12 cellular contexts compared by ENCODE assay signal in the genomic region with DNA sequence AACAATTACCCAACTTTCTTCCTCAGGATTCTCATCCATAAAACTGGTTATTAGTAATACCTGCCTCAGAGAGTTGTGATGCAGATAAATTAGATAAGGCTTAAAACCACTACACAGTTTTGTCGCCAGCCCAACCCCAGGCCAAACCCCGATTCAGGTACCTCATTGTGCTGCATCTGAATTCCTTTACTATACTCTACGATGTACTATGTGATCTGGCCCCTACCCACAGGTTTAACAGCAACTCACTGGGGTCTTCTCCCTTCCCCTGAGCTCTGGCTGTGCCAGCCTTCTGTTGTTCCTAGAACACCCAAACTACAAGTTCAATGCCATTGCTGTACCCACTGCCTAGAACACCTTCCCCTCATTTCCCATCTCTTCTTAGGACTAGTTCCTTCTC.
DNase-seq lines count a peak whose midpoint lies in the region; ATAC-seq, FAIRE-seq and TF ChIP-seq lines count a peak whose summit lies in the region.
"Had no signal": no experiment of that assay in that cellular context is flagged by ENCODE, and none has a peak within 500 bp of the region (broad histone marks: within the 10 kb centered on the region; RNA-seq: fewer than 3 reads in every experiment).

No MANE protein-coding gene starts in this region.

- no peak for FAIRE-seq in GM12878 (lab: Jason Lieb, UNC)

- WGBS in GM12878 (ENCODE audit: insufficient coverage, insufficient replicate concordance, low lambda C conversion rate, missing lambda C conversion rate) = 56% methylated on average over 3 of the region's 3 CpGs
- no CpG with 5 or more reads among the region's 3 CpGs for WGBS in trophoblast cell (ENCODE audit: extremely low coverage, insufficient coverage, insufficient read length)

- H3K27me3 ChIP-seq in OCI-LY1 (ENCODE audit: insufficient read depth, low read length) (no peaks in the 10 kb centered on the region), GM12878 (replicated peaks in 1 of 2; ENCODE audit: control insufficient read depth in 2 of 2, insufficient read depth in 2 of 2, low read length in 1 of 2) (no peaks in the 10 kb centered on the region), trophoblast cell (ENCODE audit: insufficient read depth, low read length) (no peaks in the 10 kb centered on the region)

- H3K36me3 ChIP-seq in OCI-LY1 (ENCODE audit: insufficient read depth, low read length) (no peaks in the 10 kb centered on the region), GM12878 (ENCODE audit: control insufficient read depth in 2 of 2, insufficient read depth in 2 of 2, low read length in 1 of 2) (no peaks in the 10 kb centered on the region), trophoblast cell (ENCODE audit: control insufficient read depth in 1 of 2, insufficient read depth in 2 of 2, low read length in 2 of 2) (no peaks in the 10 kb centered on the region)

- no peak overlapping the region for H2BK12ac ChIP-seq in trophoblast cell (ENCODE audit: low read length)

- H3K27me3 Mint-ChIP-seq in activated T-cell treated with anti-CD3 and anti-CD28 coated beads, Interleukin-2, amount 50 U/mL, for 4 hours (ENCODE audit: low read depth) = no peaks in the 10 kb centered on the region
- no peaks in the 10 kb centered on the region for H3K27me3 Mint-ChIP-seq in stimulated activated naive CD8-positive, alpha-beta T cell treated with anti-CD3 and anti-CD28 coated beads, Interleukin-15, amount 100 ng/mL, for 72 hours
- H3K27me3 Mint-ChIP-seq in chondrocyte (ENCODE audit: low read depth) = no peaks in the 10 kb centered on the region
- H3K27me3 Mint-ChIP-seq: type B pancreatic cell had no signal

- H2AFZ ChIP-seq in OCI-LY1 (ENCODE audit: low read length) (no peak overlapping the region), GM12878 (ENCODE audit: control insufficient read depth, low read depth, low read length) (peak overlapping the region; percentile 13), trophoblast cell (ENCODE audit: insufficient read depth, low read length, poor library complexity) (no peak overlapping the region)

- no peak overlapping the region for H3K18ac ChIP-seq in trophoblast cell (ENCODE audit: low read length)

- H3K23ac ChIP-seq in trophoblast cell (ENCODE audit: low read length) = no peak overlapping the region

- peaks cover 13% of the 10 kb centered on the region for H3K36me3 Mint-ChIP-seq in activated T-cell treated with anti-CD3 and anti-CD28 coated beads, Interleukin-2, amount 50 U/mL, for 4 hours (ENCODE audit: insufficient read depth)
- H3K36me3 Mint-ChIP-seq in chondrocyte (ENCODE audit: low read depth) = peaks cover 3% of the 10 kb centered on the region

- in situ Hi-C loops in GM12878 (cut with MboI) = no loop called here

- H3K27ac ChIP-seq in OCI-LY1 (ENCODE audit: low read depth, low read length, poor library complexity, severe bottlenecking) (peak overlapping the region; percentile 77), GM12878 (ENCODE audit: control insufficient read depth, insufficient read depth) (peak overlapping the region; percentile 99), trophoblast cell (ENCODE audit: low read depth, low read length) (no peak overlapping the region)

- no peak for TF ChIP-seq POLR2A in GM12878 (IDR thresholded peaks at IDR 0.05; ENCODE audit: low read depth, low read length)

- H2AK5ac ChIP-seq in trophoblast cell (ENCODE audit: low read length) = no peak overlapping the region

- RAD21 ChIA-PET in GM12878 (lab: Charles Lee; ENCODE audit: unreplicated experiment) = interaction anchor here (0.8 to 5.3 kb wide), 28 partner anchors 14 to 280 kb away, joined by 3 to 59 read pairs (median 5); partner anchors contain the start of gene MYO5A

- peak overlapping the region; percentile 46 for H3K4me3 Mint-ChIP-seq in activated T-cell treated with anti-CD3 and anti-CD28 coated beads, Interleukin-2, amount 50 U/mL, for 4 hours
- H3K4me3 Mint-ChIP-seq in stimulated activated naive CD8-positive, alpha-beta T cell treated with anti-CD3 and anti-CD28 coated beads, Interleukin-15, amount 100 ng/mL, for 72 hours = no peak overlapping the region
- H3K4me3 Mint-ChIP-seq in chondrocyte (ENCODE audit: unreplicated experiment) = no peak overlapping the region
- H3K4me3 Mint-ChIP-seq: type B pancreatic cell had no signal

- H3K4me1 ChIP-seq in OCI-LY1 (ENCODE audit: insufficient read depth, low read length, severe bottlenecking) = peaks cover 45% of the 10 kb centered on the region
- peaks cover 47% of the 10 kb centered on the region for H3K4me1 ChIP-seq in GM12878 (ENCODE audit: control insufficient read depth, insufficient read depth, low read length)
- no peaks in the 10 kb centered on the region for H3K4me1 ChIP-seq in trophoblast cell (ENCODE audit: control insufficient read depth in 1 of 2, insufficient read depth in 2 of 2, low read length in 2 of 2)

- no peaks in the 10 kb centered on the region for H3K79me1 ChIP-seq in trophoblast cell (ENCODE audit: low read length)

- H3K9me2 ChIP-seq in OCI-LY1 (ENCODE audit: low read depth, low read length) = no peaks in the 10 kb centered on the region

- no peaks in the 10 kb centered on the region for H3K9me3 ChIP-seq in OCI-LY1 (ENCODE audit: low read length)
- peaks cover 4% of the 10 kb centered on the region; the same call in 2 of the 3 replicates for H3K9me3 ChIP-seq in GM12878 (replicated peaks; ENCODE audit: control insufficient read depth, insufficient read depth, low read length)
- no peaks in the 10 kb centered on the region for H3K9me3 ChIP-seq in trophoblast cell (ENCODE audit: insufficient read depth, low read depth, low read length)

- TF ChIP-seq RAD21 in GM12878 (IDR thresholded peaks at IDR 0.05; ENCODE audit: insufficient read depth, low read depth, low read length) = no peak

- H3K9me3 Mint-ChIP-seq in activated T-cell treated with anti-CD3 and anti-CD28 coated beads, Interleukin-2, amount 50 U/mL, for 4 hours = peaks cover 12% of the 10 kb centered on the region
- no peaks in the 10 kb centered on the region for H3K9me3 Mint-ChIP-seq in stimulated activated naive CD8-positive, alpha-beta T cell treated with anti-CD3 and anti-CD28 coated beads, Interleukin-15, amount 100 ng/mL, for 72 hours
- peaks cover 11% of the 10 kb centered on the region for H3K9me3 Mint-ChIP-seq in chondrocyte (ENCODE audit: low read depth)
- H3K9me3 Mint-ChIP-seq: type B pancreatic cell had no signal

- CTCF ChIA-PET in GM12878 (lab: Yijun Ruan, JAX) = interaction anchor here (0.7 to 5.5 kb wide), 23 partner anchors 18 to 444 kb away, joined by 3 to 98 read pairs (median 5); partner anchors contain the start of gene MYO5A

- peak overlapping the region; percentile 39 to 90 for H3K27ac Mint-ChIP-seq in stimulated activated naive CD8-positive, alpha-beta T cell treated with anti-CD3 and anti-CD28 coated beads, Interleukin-15, amount 100 ng/mL, for 72 hours
- no peak overlapping the region for H3K27ac Mint-ChIP-seq in chondrocyte (ENCODE audit: unreplicated experiment)
- H3K27ac Mint-ChIP-seq: type B pancreatic cell had no signal

- TF ChIP-seq CTCF in OCI-LY1 (IDR thresholded peaks at IDR 0.05; ENCODE audit: low read length) (no peak), GM12878 (IDR thresholded peaks at IDR 0.05 in 2 of 3, conservative IDR thresholded peaks at IDR 0.05 in 1 of 3; ENCODE audit: control insufficient read depth in 2 of 3, extremely low read depth in 1 of 3, insufficient read depth in 1 of 3, low read depth in 3 of 3, low read length in 3 of 3) (no peak), chondrocyte (IDR thresholded peaks at IDR 0.05) (no peak)

- H3K9ac ChIP-seq in OCI-LY1 (ENCODE audit: low read length) (no peak overlapping the region), GM12878 (ENCODE audit: control insufficient read depth, insufficient read depth, low read length) (peak overlapping the region; percentile 62), trophoblast cell (ENCODE audit: low read length) (no peak overlapping the region)

- peaks cover 41% of the 10 kb centered on the region for H3K4me1 Mint-ChIP-seq in activated T-cell treated with anti-CD3 and anti-CD28 coated beads, Interleukin-2, amount 50 U/mL, for 4 hours (ENCODE audit: low read depth)
- peaks cover 37% of the 10 kb centered on the region for H3K4me1 Mint-ChIP-seq in stimulated activated naive CD8-positive, alpha-beta T cell treated with anti-CD3 and anti-CD28 coated beads, Interleukin-15, amount 100 ng/mL, for 72 hours
- H3K4me1 Mint-ChIP-seq in chondrocyte (ENCODE audit: low read depth) = peaks cover 12% of the 10 kb centered on the region

- no peak overlapping the region for H4K91ac ChIP-seq in trophoblast cell (ENCODE audit: low read depth, low read length)

- DNase-seq in activated T-cell treated with anti-CD3 and anti-CD28 coated beads, Interleukin-2, amount 50 U/mL, for 4 hours = no peak
- no peak for DNase-seq in activated T-cell treated with anti-CD3 and anti-CD28 coated beads, Interleukin-2, amount 50 U/mL, for 1 hour
- DNase-seq in GM12878 (ENCODE audit: low read depth, low spot score) (no peak), trophoblast cell (no peak), chondrocyte (ENCODE audit: low spot score) (no peak)
- no peak for DNase-seq in stimulated activated naive CD8-positive, alpha-beta T cell treated with anti-CD3 and anti-CD28 coated beads, Interleukin-15, amount 100 ng/mL, for 72 hours
- DNase-seq in stimulated activated naive CD4-positive, alpha-beta T cell treated with Interleukin-2 at 50 U/mL for 16 hours (lab: John Stamatoyannopoulos, UW) = no peak
- DNase-seq: DMS 273 treated with DMSO at 0.1 percent for 48 hours had no signal

- H3K4me3 ChIP-seq in OCI-LY1 (ENCODE audit: low read depth, low read length, poor library complexity, severe bottlenecking) (no peak overlapping the region), GM12878 (peak overlapping the region; percentile 13; the same call in 1 of the 2 replicates), trophoblast cell (ENCODE audit: low read depth, low read length) (no peak overlapping the region)

- H4K20me1 ChIP-seq in OCI-LY1 (ENCODE audit: insufficient read depth, low read length) (no peaks in the 10 kb centered on the region), GM12878 (ENCODE audit: control insufficient read depth, insufficient read depth) (no peaks in the 10 kb centered on the region)

- H3K4ac ChIP-seq in trophoblast cell (ENCODE audit: low read depth, low read length) = no peak overlapping the region

- H3K4me2 ChIP-seq in OCI-LY1 (ENCODE audit: low read length) (0 out of 2 replicates have a peak overlapping the region, but pooled peaks have one; percentile 12), GM12878 (ENCODE audit: control insufficient read depth, insufficient read depth) (peak overlapping the region; percentile 83), trophoblast cell (ENCODE audit: low read length) (no peak overlapping the region)

- no peak overlapping the region for H2BK5ac ChIP-seq in trophoblast cell (ENCODE audit: low read depth, low read length, poor library complexity)

- no peak overlapping the region for H3K14ac ChIP-seq in trophoblast cell (ENCODE audit: low read length)

- POLR2A ChIA-PET in GM12878 (lab: Charles Lee) = interaction anchor here (0.7 to 1.4 kb wide), 2 partner anchors 132 to 202 kb away, joined by 4 read pairs; no protein-coding TSS in a partner anchor

- no peak for TF ChIP-seq EP300 in GM12878 (IDR thresholded peaks at IDR 0.05; ENCODE audit: borderline replicate concordance in 1 of 2, control insufficient read depth in 1 of 2, low read depth in 2 of 2, low read length in 2 of 2)

- ATAC-seq in activated T-cell treated with anti-CD3 and anti-CD28 coated beads, Interleukin-2, amount 50 U/mL, for 4 hours = no peak
- peak; percentile 9 for ATAC-seq in GM12878
- peak; percentile 1 for ATAC-seq in stimulated activated naive CD8-positive, alpha-beta T cell treated with anti-CD3 and anti-CD28 coated beads, Interleukin-15, amount 100 ng/mL, for 72 hours
- ATAC-seq: Right ventricle myocardium inferior, sciatic nerve had no signal

- no peak overlapping the region for H4K12ac ChIP-seq in trophoblast cell (ENCODE audit: low read depth, low read length)

- H3F3A ChIP-seq in OCI-LY1 (ENCODE audit: insufficient read depth, low read length) = no peaks in the 10 kb centered on the region

- H3K79me2 ChIP-seq in OCI-LY1 (ENCODE audit: insufficient read depth, low read length) (peaks cover 19% of the 10 kb centered on the region), GM12878 (ENCODE audit: control insufficient read depth, insufficient read depth, low read length) (peaks cover 38% of the 10 kb centered on the region), trophoblast cell (ENCODE audit: control insufficient read depth, insufficient read depth, low read length, poor library complexity) (no peaks in the 10 kb centered on the region)

- no peak overlapping the region for H4K8ac ChIP-seq in trophoblast cell (ENCODE audit: low read depth, low read length)

- SMC1A ChIA-PET in GM12878 (lab: Charles Lee; ENCODE audit: uncharacterized antibody, unreplicated experiment) = interaction anchor here (0.9 to 5.4 kb wide), 32 partner anchors 8 to 271 kb away, joined by 3 to 81 read pairs (median 4); partner anchors contain the start of genes ARPP19 and ATOSA

- intact Hi-C loops in GM12878 (cut with micrococcal nuclease; ENCODE audit: unreplicated experiment) = loop anchor here (10.0 kb wide), 1 partner anchor 211 kb away; the partner anchor contains the start of gene ATOSA

- BruUV-seq in GM12878 (replicated peaks; lab: Mats Ljungman, UMichigan) = no TSS peak

- H2BK120ac ChIP-seq in trophoblast cell (ENCODE audit: insufficient read depth, low read length, poor library complexity) = no peak overlapping the region

Comparison
In these comparisons a context has a peak if more than half of its experiments do, and no peak if none do; other contexts are left out.
1. ATAC-seq: peak in GM12878 (single experiment) and stimulated activated naive CD8-positive, alpha-beta T cell treated with anti-CD3 and anti-CD28 coated beads, Interleukin-15, amount 100 ng/mL, for 72 hours (single experiment); none in activated T-cell treated with anti-CD3 and anti-CD28 coated beads, Interleukin-2, amount 50 U/mL, for 4 hours (0 of 2).